In genomic region chr12:113040722-113041168, GRCh38 we compare ENCODE assay signal across 9 cellular contexts. TPM values are rescaled to one million over a fixed set of nuclear protein-coding genes. Genes with fewer than 3 reads are reported as not detected.
DNase-seq lines count a peak whose midpoint lies in the region; ATAC-seq and TF ChIP-seq lines count a peak whose summit lies in the region.
"Had no signal": no experiment of that assay in that cellular context is flagged by ENCODE, and none has a peak within 500 bp of the region (broad histone marks: within the 10 kb centered on the region; RNA-seq: fewer than 3 reads in every experiment).

No MANE protein-coding gene starts in this region.

- ATAC-seq in mucosa of descending colon (peak; percentile 90), GM21723 (IDR thresholded peaks at IDR 0.05; ENCODE audit: unreplicated experiment) (no peak)

- H3K9me3 ChIP-seq in mucosa of descending colon = no peaks in the 10 kb centered on the region

- no peak for TF ChIP-seq CTCF in AG10803 (conservative IDR thresholded peaks at IDR 0.05; ENCODE audit: low read length)
- no peak for TF ChIP-seq CTCF in mucosa of descending colon (IDR thresholded peaks at IDR 0.05)

- DNase-seq in AG10803 (ENCODE audit: low read depth) (peak; percentile 44), NCI-H82 (lab: John Stamatoyannopoulos, UW) (peak; percentile 35), epithelial cell of prostate (ENCODE audit: low read depth, low spot score) (peak; percentile 80), mucosa of descending colon (peak in 2 of 3 donors; percentile 11 to 63), UCSD-AML1 (lab: John Stamatoyannopoulos, UW; ENCODE audit: unreplicated experiment) (no peak)
- DNase-seq in central memory CD4-positive, alpha-beta T cell = no peak
- no peak for DNase-seq in activated naive CD4-positive, alpha-beta T cell treated with anti-CD3 and anti-CD28 coated beads, Interleukin-2, amount 50 U/mL, for 16 hours
- DNase-seq: NCI-H2081 had no signal

- H3K36me3 ChIP-seq in mucosa of descending colon (ENCODE audit: low read depth) = no peaks in the 10 kb centered on the region

- no peak overlapping the region for H3K4me3 ChIP-seq in AG10803 (ENCODE audit: low read length)
- H3K4me3 ChIP-seq in mucosa of descending colon = no peak overlapping the region

- intact Hi-C loops in mucosa of descending colon (cut with DNase I, micrococcal nuclease) = loop anchor here (10.0 kb wide), 1 partner anchor 134 kb away; no protein-coding TSS in a partner anchor

- peak overlapping the region; percentile 88 for H3K27ac ChIP-seq in epithelial cell of prostate

- H3K4me1 ChIP-seq in mucosa of descending colon (ENCODE audit: low read depth) = no peaks in the 10 kb centered on the region

RNA-seq across cellular contexts. Expression of gene DTX1, which starts 15.8 kb away (rescaled TPM):
- total RNA-seq in mucosa of descending colon = 1 to 10 TPM in 2 of 3 donors, under 1 TPM in 1; 0.67 to 5.9 (median 1.6) TPM

Comparison
In these comparisons a context has a peak if more than half of its experiments do, and no peak if none do; other contexts are left out.
1. DNase-seq: peak in AG10803 (single experiment), NCI-H82 (single experiment), epithelial cell of prostate (single experiment) and mucosa of descending colon (2 of 3); none in UCSD-AML1 (single experiment), central memory CD4-positive, alpha-beta T cell (single experiment) and activated naive CD4-positive, alpha-beta T cell treated with anti-CD3 and anti-CD28 coated beads, Interleukin-2, amount 50 U/mL, for 16 hours (single experiment).